In genomic region chr11:130177782-130178181, GRCh38 we compare ENCODE assay signal across 26 cellular contexts. TPM values are rescaled to one million over a fixed set of nuclear protein-coding genes. Genes with fewer than 3 reads are reported as not detected.
DNase-seq lines count a peak whose midpoint lies in the region; ATAC-seq and TF ChIP-seq lines count a peak whose summit lies in the region.
"Had no signal": no experiment of that assay in that cellular context is flagged by ENCODE, and none has a peak within 500 bp of the region (broad histone marks: within the 10 kb centered on the region; RNA-seq: fewer than 3 reads in every experiment).

No MANE protein-coding gene starts in this region.

- POLR2A ChIA-PET in activated B cell treated with CpG ODN at 0.5 μM for 24 hours (lab: Charles Lee): interaction anchor here (1.4 kb wide), 1 partner anchor 12 kb away, joined by 4 read pairs; no protein-coding TSS in a partner anchor

- CTCF ChIA-PET in activated B cell treated with CpG ODN at 0.5 μM for 24 hours (lab: Charles Lee): no interaction called here

- H3K9me3 Mint-ChIP-seq in IgD-negative memory B cell (peaks cover 2 to 5% (median 4%) of the 10 kb centered on the region in 3 donors), activated B cell treated with CpG ODN at 0.5 μM for 24 hours (no peaks in the 10 kb centered on the region)
- H3K9me3 Mint-ChIP-seq in activated T-cell treated with anti-CD3 and anti-CD28 coated beads, Interleukin-2, amount 50 U/mL, for 72 hours: peaks cover 0 to 7% of the 10 kb centered on the region in 2 donors

- TF ChIP-seq CTCF in activated B cell treated with CpG ODN at 0.5 μM for 24 hours (IDR thresholded peaks at IDR 0.05): no peak
- no peak for TF ChIP-seq CTCF in parathyroid adenoma (IDR thresholded peaks at IDR 0.05)

- no peak overlapping the region for H2AFZ ChIP-seq in parathyroid adenoma

- peaks cover 14% of the 10 kb centered on the region for H3K79me2 ChIP-seq in parathyroid adenoma

- H3K4me3 ChIP-seq in parathyroid adenoma (ENCODE audit: low read depth, low read length): no peak overlapping the region
- H3K4me3 ChIP-seq: lower lobe of right lung, thoracic aorta had no signal

- no peak overlapping the region for H3K4me2 ChIP-seq in parathyroid adenoma (ENCODE audit: low read length)

- H3K36me3 ChIP-seq in parathyroid adenoma (ENCODE audit: control insufficient read depth, insufficient read depth, low read length): no peaks in the 10 kb centered on the region
- H3K36me3 ChIP-seq: lower lobe of right lung, neutrophil, thoracic aorta had no signal

- H3K4me3 Mint-ChIP-seq in IgD-negative memory B cell (no peak overlapping the region), activated B cell treated with CpG ODN at 0.5 μM for 24 hours (no peak overlapping the region)
- no peak overlapping the region for H3K4me3 Mint-ChIP-seq in activated T-cell treated with anti-CD3 and anti-CD28 coated beads, Interleukin-2, amount 50 U/mL, for 72 hours
- H3K4me3 Mint-ChIP-seq: activated naive CD8-positive, alpha-beta T cell; activated T-helper 17 cell treated with anti-CD3 and anti-CD28 coated beads, Interleukin-2, amount 50 U/mL, for 72 hours; HFFc6 had no signal

- intact Hi-C loops in activated B cell treated with CpG ODN at 0.5 μM for 24 hours (cut with micrococcal nuclease): no loop called here

- H3K27me3 Mint-ChIP-seq in IgD-negative memory B cell (peaks cover 2% of the 10 kb centered on the region), activated B cell treated with CpG ODN at 0.5 μM for 24 hours (no peaks in the 10 kb centered on the region)
- no peaks in the 10 kb centered on the region for H3K27me3 Mint-ChIP-seq in activated T-cell treated with anti-CD3 and anti-CD28 coated beads, Interleukin-2, amount 50 U/mL, for 72 hours (ENCODE audit: low read depth)

- ATAC-seq in activated B cell treated with CpG ODN at 0.5 μM for 24 hours (ENCODE audit: low read depth) (no peak), GM18861 (IDR thresholded peaks at IDR 0.05; ENCODE audit: unreplicated experiment) (no peak)
- ATAC-seq in activated T-cell treated with anti-CD3 and anti-CD28 coated beads, Interleukin-2, amount 50 U/mL, for 72 hours (replicated peaks in 1 of 2): no peak
- ATAC-seq: activated T-helper 17 cell treated with anti-CD3 and anti-CD28 coated beads, Interleukin-2, amount 50 U/mL, for 72 hours; lower lobe of right lung had no signal

- H3K27ac ChIP-seq in parathyroid adenoma: peak overlapping the region; percentile 91
- H3K27ac ChIP-seq: lower lobe of right lung, neutrophil, thoracic aorta had no signal

- H3K36me3 Mint-ChIP-seq in IgD-negative memory B cell (peaks cover 6% of the 10 kb centered on the region), activated B cell treated with CpG ODN at 0.5 μM for 24 hours (ENCODE audit: low read depth) (peaks cover 7% of the 10 kb centered on the region)
- peaks cover 0 to 4% of the 10 kb centered on the region in 2 donors for H3K36me3 Mint-ChIP-seq in activated T-cell treated with anti-CD3 and anti-CD28 coated beads, Interleukin-2, amount 50 U/mL, for 72 hours (ENCODE audit: insufficient read depth in 2 of 2)
- H3K36me3 Mint-ChIP-seq: activated naive CD8-positive, alpha-beta T cell had no signal

- DNase-seq in NCI-H146 (lab: John Stamatoyannopoulos, UW) (peak; percentile 38), NCI-H146 treated with DMSO at 0.1 percent for 48 hours (lab: John Stamatoyannopoulos, UW; ENCODE audit: unreplicated experiment) (no peak), activated B cell treated with CpG ODN at 0.5 μM for 24 hours (no peak), RPMI8226 (no peak)
- DNase-seq in activated T-cell treated with anti-CD3 and anti-CD28 coated beads, Interleukin-2, amount 50 U/mL, for 72 hours: no peak
- DNase-seq: 8988T; activated CD4-positive, alpha-beta T cell treated with anti-CD3 and anti-CD28 coated beads for 48 hours; effector CD4-positive, alpha-beta T cell; foreskin melanocyte; HFFc6; Karpas-422; lower lobe of right lung; NCI-H1048; SHP77; stimulated activated CD4-positive, alpha-beta T cell treated with anti-CD3 and anti-CD28 coated beads, Interleukin-2, amount 100 ng/mL, for 48 hours; stimulated activated naive CD4-positive, alpha-beta T cell; T-helper 1 cell had no signal

- H3K27ac Mint-ChIP-seq in IgD-negative memory B cell (peak overlapping the region in 2 of 3 donors; percentile 56 to 100), activated B cell treated with CpG ODN at 0.5 μM for 24 hours (peak overlapping the region; percentile 30)
- no peak overlapping the region for H3K27ac Mint-ChIP-seq in activated T-cell treated with anti-CD3 and anti-CD28 coated beads, Interleukin-2, amount 50 U/mL, for 72 hours
- H3K27ac Mint-ChIP-seq: activated naive CD8-positive, alpha-beta T cell; activated T-helper 17 cell treated with anti-CD3 and anti-CD28 coated beads, Interleukin-2, amount 50 U/mL, for 72 hours; HFFc6 had no signal

- H3K4me1 ChIP-seq in parathyroid adenoma: peaks cover 30% of the 10 kb centered on the region

- H3K4me1 Mint-ChIP-seq in IgD-negative memory B cell (peaks cover 38 to 44% (median 39%) of the 10 kb centered on the region in 3 donors), activated B cell treated with CpG ODN at 0.5 μM for 24 hours (peaks cover 52% of the 10 kb centered on the region)
- no peaks in the 10 kb centered on the region for H3K4me1 Mint-ChIP-seq in activated T-cell treated with anti-CD3 and anti-CD28 coated beads, Interleukin-2, amount 50 U/mL, for 72 hours (ENCODE audit: low read depth)
- H3K4me1 Mint-ChIP-seq: activated T-helper 17 cell treated with anti-CD3 and anti-CD28 coated beads, Interleukin-2, amount 50 U/mL, for 72 hours had no signal

- no peaks in the 10 kb centered on the region for H3K27me3 ChIP-seq in parathyroid adenoma (ENCODE audit: control insufficient read depth, insufficient read depth, low read length)
- H3K27me3 ChIP-seq: neutrophil had no signal

- H3K9me3 ChIP-seq in parathyroid adenoma (ENCODE audit: control insufficient read depth, low read length): no peaks in the 10 kb centered on the region
- H3K9me3 ChIP-seq: neutrophil had no signal

- no peak overlapping the region for H3K9ac ChIP-seq in parathyroid adenoma

RNA-seq across cellular contexts. Expression of gene ST14, which starts 18.2 kb away (rescaled TPM):
- 94.1 TPM for polyA plus RNA-seq in IgD-negative memory B cell
- 22.6 and 23.9 TPM in 2 replicates for total RNA-seq in activated B cell treated with CpG ODN at 0.5 μM for 24 hours
- not detected for total RNA-seq in activated T-cell treated with anti-CD3 and anti-CD28 coated beads, Interleukin-2, amount 50 U/mL, for 72 hours
- total RNA-seq: Daoy, HFFc6, NCI-H460 had no signal

Comparison
In these comparisons a context has a peak if more than half of its experiments do, and no peak if none do; other contexts are left out.
1. RNA of gene ST14, which starts 18.2 kb away (total RNA-seq): 22.6 to 23.9 TPM in activated B cell treated with CpG ODN at 0.5 μM for 24 hours; not detected in activated T-cell treated with anti-CD3 and anti-CD28 coated beads, Interleukin-2, amount 50 U/mL, for 72 hours; every median in the first group is over 10 times any median in the second.